ENCODE assay signal across 21 cellular contexts in the genomic region with DNA sequence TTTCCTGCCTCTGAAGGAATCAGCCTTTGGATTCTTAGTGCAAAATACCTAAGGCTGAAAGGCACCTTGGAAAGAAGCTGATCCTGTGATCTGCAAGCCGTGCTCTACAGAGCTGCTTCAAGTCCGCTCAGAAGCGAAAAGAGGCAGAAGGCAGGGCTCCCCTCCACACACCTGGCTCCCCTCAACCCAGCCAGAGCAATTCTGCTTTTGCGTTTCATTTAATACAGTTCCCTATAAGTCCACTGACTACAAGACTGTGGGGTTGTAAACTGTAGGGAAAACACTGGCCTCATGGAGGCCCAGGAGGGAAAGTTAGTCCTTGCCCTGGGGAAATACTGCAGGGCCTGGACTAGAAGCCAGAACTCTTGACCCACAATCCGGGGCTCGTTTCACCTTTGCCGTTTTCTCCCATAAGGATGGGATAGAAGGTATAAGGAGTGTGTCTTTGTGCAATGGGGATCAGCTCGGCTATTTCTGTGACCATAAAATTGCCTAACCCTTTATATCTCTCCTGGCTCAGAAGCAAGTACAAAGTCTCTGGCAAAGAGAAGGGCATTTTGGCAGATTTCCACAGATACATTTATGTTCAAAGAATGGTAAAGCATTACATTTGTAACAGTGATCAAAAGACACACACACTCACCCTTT.
DNase-seq lines count a peak whose midpoint lies in the region; ATAC-seq and TF ChIP-seq lines count a peak whose summit lies in the region.
"Had no signal": no experiment of that assay in that cellular context is flagged by ENCODE, and none has a peak within 500 bp of the region (broad histone marks: within the 10 kb centered on the region; RNA-seq: fewer than 3 reads in every experiment).

No MANE protein-coding gene starts in this region.

- peaks cover 1% of the 10 kb centered on the region for H3K9me3 Mint-ChIP-seq in neural progenitor cell
- H3K9me3 Mint-ChIP-seq: CD4-positive, alpha-beta T cell; HFFc6 had no signal

- no peak overlapping the region for H3K27ac Mint-ChIP-seq in neural progenitor cell
- H3K27ac Mint-ChIP-seq: CD4-positive, alpha-beta T cell; HFFc6; IgD-negative memory B cell had no signal

- TF ChIP-seq POLR2A in esophagus muscularis mucosa (IDR thresholded peaks at IDR 0.05; ENCODE audit: low read depth) = no peak
- no peak for TF ChIP-seq POLR2A in vagina (IDR thresholded peaks at IDR 0.05)

- peak; percentile 18 for DNase-seq in right atrium auricular region (ENCODE audit: low spot score)
- DNase-seq in left ventricle myocardium inferior = no peak
- DNase-seq in esophagus muscularis mucosa (ENCODE audit: extremely low spot score) = peak; percentile 78
- no peak for DNase-seq in neural progenitor cell (ENCODE audit: low spot score)
- DNase-seq in vagina (ENCODE audit: extremely low spot score in 2 of 2) = peak; percentile 52 to 60
- no peak for DNase-seq in epidermal melanocyte (ENCODE audit: insufficient read length, low spot score)
- DNase-seq: CD4-positive, alpha-beta T cell; HFFc6; Karpas-422; MM.1S; NCI-H1092; NCI-H146; NCI-H2029 treated with DMSO at 0.1 percent for 48 hours; NCI-H2171 treated with DMSO at 0.1 percent for 48 hours; NCI-H446; NCI-H526 treated with DMSO at 0.1 percent for 48 hours had no signal

- peaks cover 4% of the 10 kb centered on the region for H3K27me3 Mint-ChIP-seq in neural progenitor cell (ENCODE audit: insufficient read depth, low read depth)
- H3K27me3 Mint-ChIP-seq: CD4-positive, alpha-beta T cell had no signal

- H3K4me1 Mint-ChIP-seq in neural progenitor cell = no peaks in the 10 kb centered on the region
- H3K4me1 Mint-ChIP-seq: IgD-negative memory B cell had no signal

- no peak for TF ChIP-seq EP300 in esophagus muscularis mucosa (IDR thresholded peaks at IDR 0.05)

- WGBS in esophagus muscularis mucosa = 93% methylated on average over 8 of the region's 8 CpGs

- H3K9ac ChIP-seq in neural progenitor cell = no peak overlapping the region

- H3K27me3 ChIP-seq in right atrium auricular region = no peaks in the 10 kb centered on the region
- H3K27me3 ChIP-seq in left ventricle myocardium inferior (ENCODE audit: low read depth) = peaks cover 9% of the 10 kb centered on the region
- H3K27me3 ChIP-seq in esophagus muscularis mucosa = no peaks in the 10 kb centered on the region
- no peaks in the 10 kb centered on the region for H3K27me3 ChIP-seq in neural progenitor cell
- no peaks in the 10 kb centered on the region for H3K27me3 ChIP-seq in vagina
- H3K27me3 ChIP-seq: Peyer's patch had no signal

- H3K9me3 ChIP-seq in right atrium auricular region = no peaks in the 10 kb centered on the region
- no peaks in the 10 kb centered on the region for H3K9me3 ChIP-seq in left ventricle myocardium inferior (replicated peaks)
- H3K9me3 ChIP-seq in esophagus muscularis mucosa = no peaks in the 10 kb centered on the region
- H3K9me3 ChIP-seq in neural progenitor cell (ENCODE audit: low read depth) = no peaks in the 10 kb centered on the region
- H3K9me3 ChIP-seq in vagina = no peaks in the 10 kb centered on the region
- H3K9me3 ChIP-seq: A549, Peyer's patch, SJSA1 had no signal

- ATAC-seq in HG02623 (IDR thresholded peaks at IDR 0.05; ENCODE audit: unreplicated experiment) = no peak

- H3K27ac ChIP-seq in right atrium auricular region (no peak overlapping the region), left ventricle myocardium inferior (replicated peaks) (no peak overlapping the region), esophagus muscularis mucosa (replicated peaks in 1 of 4) (no peak overlapping the region), neural progenitor cell (no peak overlapping the region), vagina (no peak overlapping the region)
- H3K27ac ChIP-seq: A549, SJSA1 had no signal

- H3F3A ChIP-seq in neural progenitor cell (ENCODE audit: low read depth) = no peaks in the 10 kb centered on the region

- no peaks in the 10 kb centered on the region for H3K4me1 ChIP-seq in right atrium auricular region
- no peaks in the 10 kb centered on the region for H3K4me1 ChIP-seq in left ventricle myocardium inferior
- no peaks in the 10 kb centered on the region for H3K4me1 ChIP-seq in esophagus muscularis mucosa
- peaks cover 14% of the 10 kb centered on the region for H3K4me1 ChIP-seq in neural progenitor cell
- no peaks in the 10 kb centered on the region for H3K4me1 ChIP-seq in vagina
- H3K4me1 ChIP-seq: A549, SJSA1 had no signal

- intact Hi-C loops in left ventricle myocardium inferior (cut with micrococcal nuclease) (no loop called here), esophagus muscularis mucosa (cut with DNase I) (no loop called here), vagina (cut with DNase I) (no loop called here)

- no peak overlapping the region for H3K4me3 Mint-ChIP-seq in neural progenitor cell
- H3K4me3 Mint-ChIP-seq: CD4-positive, alpha-beta T cell; HFFc6; IgD-negative memory B cell had no signal

- no peaks in the 10 kb centered on the region for H3K79me2 ChIP-seq in neural progenitor cell (ENCODE audit: low read depth)

- H3K36me3 ChIP-seq in right atrium auricular region = no peaks in the 10 kb centered on the region
- H3K36me3 ChIP-seq in left ventricle myocardium inferior = no peaks in the 10 kb centered on the region
- H3K36me3 ChIP-seq in esophagus muscularis mucosa = no peaks in the 10 kb centered on the region
- H3K36me3 ChIP-seq in neural progenitor cell = no peaks in the 10 kb centered on the region
- no peaks in the 10 kb centered on the region for H3K36me3 ChIP-seq in vagina
- H3K36me3 ChIP-seq: Peyer's patch, SJSA1 had no signal

- H3K36me3 Mint-ChIP-seq in neural progenitor cell = no peaks in the 10 kb centered on the region
- H3K36me3 Mint-ChIP-seq: IgD-negative memory B cell had no signal

- H4K20me1 ChIP-seq in neural progenitor cell (ENCODE audit: low read depth) = no peaks in the 10 kb centered on the region

- H2AFZ ChIP-seq in neural progenitor cell (replicated peaks) = peak overlapping the region; percentile 26

- no peak overlapping the region for H3K4me3 ChIP-seq in right atrium auricular region
- no peak overlapping the region for H3K4me3 ChIP-seq in left ventricle myocardium inferior
- H3K4me3 ChIP-seq in esophagus muscularis mucosa = no peak overlapping the region
- H3K4me3 ChIP-seq in neural progenitor cell = no peak overlapping the region
- H3K4me3 ChIP-seq in vagina = no peak overlapping the region
- H3K4me3 ChIP-seq: A549, Peyer's patch, SJSA1 had no signal

- no peak overlapping the region for H3K4me2 ChIP-seq in neural progenitor cell
- H3K4me2 ChIP-seq: A549 had no signal

- no peak for TF ChIP-seq CTCF in right atrium auricular region (IDR thresholded peaks at IDR 0.05)
- TF ChIP-seq CTCF in left ventricle myocardium inferior (IDR thresholded peaks at IDR 0.05; ENCODE audit: borderline replicate concordance) = no peak
- TF ChIP-seq CTCF in esophagus muscularis mucosa (IDR thresholded peaks at IDR 0.05) = no peak
- no peak for TF ChIP-seq CTCF in neural progenitor cell (IDR thresholded peaks at IDR 0.05)
- TF ChIP-seq CTCF in vagina (IDR thresholded peaks at IDR 0.05) = no peak

Comparison
In these comparisons a context has a peak if more than half of its experiments do, and no peak if none do; other contexts are left out.
1. DNase-seq: peak in right atrium auricular region (single experiment), esophagus muscularis mucosa (single experiment) and vagina (2 of 2); none in left ventricle myocardium inferior (single experiment), neural progenitor cell (single experiment) and epidermal melanocyte (single experiment).